1 cellular context compared by ENCODE assay signal in the genomic region with DNA sequence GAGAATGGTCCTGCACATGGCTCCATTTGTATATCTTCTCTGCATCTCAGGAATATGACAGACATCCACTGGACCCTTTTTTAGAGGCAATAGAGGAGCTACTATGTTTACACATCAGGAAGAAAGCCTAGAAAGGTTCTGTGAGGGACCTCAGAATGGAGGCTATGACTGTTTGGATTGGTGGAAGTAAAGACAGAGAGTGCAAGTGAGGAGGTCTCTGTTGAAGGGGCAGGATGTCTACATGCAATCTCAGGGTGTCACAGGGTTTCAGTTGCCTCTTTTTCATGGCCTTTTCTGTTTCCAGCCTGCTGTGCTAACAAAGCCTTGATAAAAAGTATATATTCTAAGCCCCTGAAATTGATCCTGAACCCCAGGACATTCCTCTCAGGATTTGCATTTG.
TF ChIP-seq lines count a peak whose summit lies in the region.

No MANE protein-coding gene starts in this region.

TF ChIP-seq in GM12878, 131 proteins besides CTCF, POLR2A, EP300 and RAD21:
- TF ChIP-seq TBL1XR1 (IDR thresholded peaks at IDR 0.05; ENCODE audit: low read depth, low read length) = no peak
- TF ChIP-seq NR2C2 (IDR thresholded peaks at IDR 0.05; ENCODE audit: borderline replicate concordance, control insufficient read depth, insufficient read length, low read depth) = no peak
- TF ChIP-seq FOXK2 (IDR thresholded peaks at IDR 0.05) = no peak
- TF ChIP-seq MEF2B (IDR thresholded peaks at IDR 0.05; ENCODE audit: partially characterized antibody, poor library complexity, severe bottlenecking) = no peak
- TF ChIP-seq, protein P1, sequence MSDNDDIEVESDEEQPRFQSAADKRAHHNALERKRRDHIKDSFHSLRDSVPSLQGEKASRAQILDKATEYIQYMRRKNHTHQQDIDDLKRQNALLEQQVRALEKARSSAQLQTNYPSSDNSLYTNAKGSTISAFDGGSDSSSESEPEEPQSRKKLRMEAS (IDR thresholded peaks at IDR 0.05; ENCODE audit: low read depth, low read length) = no peak
- no peak for TF ChIP-seq TCF3 (IDR thresholded peaks at IDR 0.05; ENCODE audit: borderline replicate concordance, insufficient read depth, low read depth, low read length)
- no peak for TF ChIP-seq HDAC6 (IDR thresholded peaks at IDR 0.05; ENCODE audit: unreplicated experiment)
- TF ChIP-seq ZNF274 (IDR thresholded peaks at IDR 0.05; ENCODE audit: insufficient read depth, insufficient read length) = no peak
